ENCODE assay signal across 8 cellular contexts in genomic region chr16:1771864-1772361, GRCh38. TPM values are rescaled to one million over a fixed set of nuclear protein-coding genes. Genes with fewer than 3 reads are reported as not detected.
DNase-seq lines count a peak whose midpoint lies in the region; ATAC-seq and TF ChIP-seq lines count a peak whose summit lies in the region.

No MANE protein-coding gene starts in this region.

- peaks cover 68% of the 10 kb centered on the region for H4K20me1 ChIP-seq in BLaER1
- no peaks in the 10 kb centered on the region for H4K20me1 ChIP-seq in KMS-11 (ENCODE audit: insufficient read depth)

- H3K9me3 Mint-ChIP-seq in central memory CD8-positive, alpha-beta T cell, result no peaks in the 10 kb centered on the region
- no peaks in the 10 kb centered on the region for H3K9me3 Mint-ChIP-seq in naive thymus-derived CD8-positive, alpha-beta T cell

- POLR2A ChIA-PET in naive thymus-derived CD8-positive, alpha-beta T cell (lab: Charles Lee), result interaction anchor here (0.6 to 7.3 kb wide), 12 partner anchors 9 to 1291 kb away, joined by 3 to 118 read pairs (median 5); partner anchors contain the start of genes FAHD1, HAGH, IFT140 and JPT2

- peak overlapping the region; percentile 41; the same call in 1 of the 2 replicates for H2AFZ ChIP-seq in KMS-11 (ENCODE audit: low read depth)

- H3K4me3 Mint-ChIP-seq in central memory CD8-positive, alpha-beta T cell, result peak overlapping the region; percentile 99
- peak overlapping the region; percentile 90 to 99 (median 96) for H3K4me3 Mint-ChIP-seq in naive thymus-derived CD8-positive, alpha-beta T cell

- H3K9ac ChIP-seq in BLaER1 (peak overlapping the region; percentile 98), KMS-11 (peak overlapping the region; percentile 89)

- H3K4me3 ChIP-seq in BLaER1 (peak overlapping the region; percentile 97), KMS-11 (IDR thresholded peaks at IDR 0.05; ENCODE audit: insufficient read depth, low read depth, low read length) (no peak overlapping the region)

- H3K9me3 ChIP-seq in BLaER1, result no peaks in the 10 kb centered on the region

- H3K27ac ChIP-seq in BLaER1, result peak overlapping the region; percentile 97
- H3K27ac ChIP-seq in KMS-11, result peak overlapping the region; percentile 82

- DNase-seq in central memory CD8-positive, alpha-beta T cell (ENCODE audit: low spot score in 2 of 2), result no peak
- peak in 1 of 10 donors; percentile 29 for DNase-seq in naive thymus-derived CD8-positive, alpha-beta T cell
- DNase-seq in epidermal melanocyte (ENCODE audit: insufficient read length, low spot score) (no peak), GM19240 (ENCODE audit: insufficient read length, low spot score) (no peak), NCI-H526 treated with DMSO at 0.1 percent for 48 hours (lab: John Stamatoyannopoulos, UW) (no peak)
- DNase-seq in activated CD4-positive, CD25-positive, alpha-beta regulatory T cell (lab: John Stamatoyannopoulos, UW), result no peak

- H3K36me3 ChIP-seq in BLaER1 (peaks cover 59% of the 10 kb centered on the region), KMS-11 (ENCODE audit: insufficient read depth) (no peaks in the 10 kb centered on the region)

- H3K79me2 ChIP-seq in KMS-11 (ENCODE audit: insufficient read depth, low read depth), result peaks cover 41% of the 10 kb centered on the region

- H3K4me1 Mint-ChIP-seq in central memory CD8-positive, alpha-beta T cell, result peaks cover 14% of the 10 kb centered on the region
- H3K4me1 Mint-ChIP-seq in naive thymus-derived CD8-positive, alpha-beta T cell, result peaks cover 10 to 27% (median 19%) of the 10 kb centered on the region in 4 donors

- ATAC-seq in central memory CD8-positive, alpha-beta T cell (replicated peaks; ENCODE audit: extremely low read depth, poor library complexity, severe bottlenecking), result no peak
- ATAC-seq in naive thymus-derived CD8-positive, alpha-beta T cell, result no peak

- no peaks in the 10 kb centered on the region for H3K27me3 ChIP-seq in BLaER1
- H3K27me3 ChIP-seq in KMS-11 (ENCODE audit: insufficient read depth, low read depth), result no peaks in the 10 kb centered on the region

- H3K4me1 ChIP-seq in BLaER1 (peaks cover 41% of the 10 kb centered on the region), KMS-11 (ENCODE audit: low read depth, poor library complexity, severe bottlenecking) (peaks cover 19% of the 10 kb centered on the region)

- H3K36me3 Mint-ChIP-seq in central memory CD8-positive, alpha-beta T cell (ENCODE audit: insufficient read depth), result peaks cover 30% of the 10 kb centered on the region
- peaks cover 0 to 10% (median 0%) of the 10 kb centered on the region in 3 donors for H3K36me3 Mint-ChIP-seq in naive thymus-derived CD8-positive, alpha-beta T cell

- H3K4me2 ChIP-seq in BLaER1, result peak overlapping the region; percentile 98
- peak overlapping the region; percentile 91 for H3K4me2 ChIP-seq in KMS-11

- no peaks in the 10 kb centered on the region for H3K27me3 Mint-ChIP-seq in central memory CD8-positive, alpha-beta T cell
- H3K27me3 Mint-ChIP-seq in naive thymus-derived CD8-positive, alpha-beta T cell, result no peaks in the 10 kb centered on the region

- TF ChIP-seq CTCF in KMS-11 (conservative IDR thresholded peaks at IDR 0.05; ENCODE audit: low read depth, low read length), result no peak

- peak overlapping the region; percentile 94 for H3K27ac Mint-ChIP-seq in central memory CD8-positive, alpha-beta T cell (ENCODE audit: low read depth)
- H3K27ac Mint-ChIP-seq in naive thymus-derived CD8-positive, alpha-beta T cell, result peak overlapping the region; percentile 88 to 97 (median 95)

RNA-seq across cellular contexts. Expression of gene NME3, which starts 0.6 kb away (rescaled TPM):
- total RNA-seq in naive thymus-derived CD8-positive, alpha-beta T cell, result 10 to 100 TPM; 70.6 to 79.9 TPM
- 10 to 100 TPM; 60.0 to 84.2 (median 62.9) TPM for polyA plus RNA-seq in naive thymus-derived CD8-positive, alpha-beta T cell

RNA-seq across cellular contexts. Expression of gene EME2, which starts 0.7 kb away (rescaled TPM):
- 10 to 100 TPM; 28.4 to 31.5 TPM for total RNA-seq in naive thymus-derived CD8-positive, alpha-beta T cell
- 1 to 10 TPM in 2 of 3 donors, under 1 TPM in 1; 0.35 to 1.6 (median 1.1) TPM for polyA plus RNA-seq in naive thymus-derived CD8-positive, alpha-beta T cell

RNA-seq across cellular contexts. Expression of gene MRPS34, which starts 1.0 kb away (rescaled TPM):
- 10 to 100 TPM; 53.1 to 55.9 TPM for total RNA-seq in naive thymus-derived CD8-positive, alpha-beta T cell
- polyA plus RNA-seq in naive thymus-derived CD8-positive, alpha-beta T cell, result 100 to 1,000 TPM; 113 to 145 (median 133) TPM

RNA-seq across cellular contexts. Expression of gene SPSB3, which starts 10.5 kb away (rescaled TPM):
- 100 to 1,000 TPM; 120 to 123 TPM for total RNA-seq in naive thymus-derived CD8-positive, alpha-beta T cell
- polyA plus RNA-seq in naive thymus-derived CD8-positive, alpha-beta T cell, result 10 to 100 TPM; 38.0 to 42.0 (median 40.8) TPM

RNA-seq across cellular contexts. Expression of gene NUBP2, which starts 10.8 kb away (rescaled TPM):
- 10 to 100 TPM; 62.0 to 65.4 TPM for total RNA-seq in naive thymus-derived CD8-positive, alpha-beta T cell
- polyA plus RNA-seq in naive thymus-derived CD8-positive, alpha-beta T cell, result 10 to 100 TPM; 87.2 to 90.6 (median 87.3) TPM
